Comparison of ENCODE assay signal across 25 cellular contexts in the genomic region with DNA sequence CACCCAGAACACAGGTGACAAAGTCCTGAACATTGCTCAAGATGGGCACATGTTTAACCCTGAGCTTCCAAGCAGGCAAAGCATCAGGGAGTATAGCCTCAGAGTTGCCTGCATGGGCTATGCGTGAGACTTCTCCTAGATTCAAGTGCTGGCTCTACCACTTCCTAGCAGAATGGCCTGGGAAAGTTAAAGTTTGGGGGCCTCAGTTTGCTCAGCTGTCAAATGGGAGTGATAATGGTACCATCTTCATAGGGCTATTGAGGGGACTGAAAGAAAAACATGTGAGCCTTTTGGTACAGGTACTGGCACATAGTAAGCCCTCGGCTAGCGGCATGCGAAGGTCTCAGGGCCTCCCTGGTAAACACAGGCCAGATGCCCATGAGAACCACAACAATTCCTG. TPM values are rescaled to one million over a fixed set of nuclear protein-coding genes. Genes with fewer than 3 reads are reported as not detected.
A peak's percentile ranks its signal among the peaks of the same experiment; 100 is the strongest.
DNase-seq lines count a peak whose midpoint lies in the region; ATAC-seq, FAIRE-seq and TF ChIP-seq lines count a peak whose summit lies in the region.
"Had no signal": no experiment of that assay in that cellular context is flagged by ENCODE, and none has a peak within 500 bp of the region (broad histone marks: within the 10 kb centered on the region; RNA-seq: fewer than 3 reads in every experiment).

No MANE protein-coding gene starts in this region.

- H4K20me1 ChIP-seq in HepG2 (ENCODE audit: insufficient read depth, low read length): no peaks in the 10 kb centered on the region
- H4K20me1 ChIP-seq: BLaER1 treated with 17β-estradiol and CSF1 and Interleukin-3, amounts not matched to agents 10 nM and 100 nM had no signal

- H3K27ac ChIP-seq in HepG2 (ENCODE audit: extremely low read length, insufficient read depth, low read length) (no peak overlapping the region), right lobe of liver (no peak overlapping the region), endodermal cell (ENCODE audit: low read depth, low read length) (no peak overlapping the region), small intestine (ENCODE audit: low read depth in 1 of 2, low read length in 1 of 2) (no peak overlapping the region)
- H3K27ac ChIP-seq: 22Rv1; A549; BLaER1 treated with 17β-estradiol and CSF1 and Interleukin-3, amounts not matched to agents 10 nM and 100 nM; C4-2B had no signal

- H3K9me3 ChIP-seq in HepG2 (ENCODE audit: low read length) (peaks cover 7% of the 10 kb centered on the region), right lobe of liver (no peaks in the 10 kb centered on the region), endodermal cell (ENCODE audit: control insufficient read depth, low read length) (peaks cover 8% of the 10 kb centered on the region), small intestine (ENCODE audit: control insufficient read depth, low read depth) (no peaks in the 10 kb centered on the region)
- H3K9me3 ChIP-seq: Caco-2 had no signal

- TF ChIP-seq EP300 in HepG2 (IDR thresholded peaks at IDR 0.05; ENCODE audit: low read depth in 2 of 2, low read length in 2 of 2) (no peak), HepG2 (CRISPR knock-in tag; IDR thresholded peaks at IDR 0.05; ENCODE audit: borderline replicate concordance) (no peak)

- intact Hi-C loops in HepG2 (cut with micrococcal nuclease; ENCODE audit: unreplicated experiment) (no loop called here), right lobe of liver (cut with DNase I) (no loop called here)

- DNase-seq in activated CD8-positive, alpha-beta memory T cell treated with anti-CD3 and anti-CD28 coated beads for 24 hours: peak; percentile 19
- DNase-seq in activated CD8-positive, alpha-beta memory T cell treated with anti-CD3 and anti-CD28 coated beads, Interleukin-2, amount 50 U/mL, for 4 hours: no peak
- DNase-seq in HepG2 (ENCODE audit: low spot score) (no peak), right lobe of liver (no peak), endodermal cell (peak; percentile 13), small intestine (no peak), NCI-H1436 (lab: John Stamatoyannopoulos, UW) (no peak)
- DNase-seq: AML-193; Caco-2; Calu3; CD4-positive, alpha-beta T cell; DMS79 treated with DMSO at 0.1 percent for 48 hours; GF-D8 had no signal

- no peaks in the 10 kb centered on the region for H3K79me2 ChIP-seq in HepG2 (ENCODE audit: insufficient read depth, low read length)

- in situ Hi-C loops in HepG2 (cut with HindIII; ENCODE audit: extremely low pct_ligation_motif_present, low pct_unique_long_range_greater_than_20kb): no loop called here

- H3K4me1 ChIP-seq in HepG2 (ENCODE audit: insufficient read depth, low read length): peaks cover 7% of the 10 kb centered on the region
- peaks cover 0 to 4% (median 0%) of the 10 kb centered on the region in 4 donors for H3K4me1 ChIP-seq in right lobe of liver
- H3K4me1 ChIP-seq in endodermal cell (ENCODE audit: control insufficient read depth, insufficient read depth, low read length): no peaks in the 10 kb centered on the region
- H3K4me1 ChIP-seq in small intestine (ENCODE audit: control insufficient read depth in 2 of 2, insufficient read depth in 1 of 2, low read depth in 1 of 2, low read length in 1 of 2): peaks cover 0 to 2% of the 10 kb centered on the region in 2 donors
- H3K4me1 ChIP-seq: A549, Caco-2 had no signal

- no peak overlapping the region for H3K4me3 Mint-ChIP-seq in endodermal cell
- H3K4me3 Mint-ChIP-seq: B cell; CD4-positive, alpha-beta T cell; CD8-positive, alpha-beta T cell had no signal

- TF ChIP-seq POLR2A in HepG2 (IDR thresholded peaks at IDR 0.05; ENCODE audit: insufficient read depth in 1 of 2, low read depth in 2 of 2, low read length in 2 of 2) (no peak), right lobe of liver (IDR thresholded peaks at IDR 0.05) (no peak)

- H3K27me3 Mint-ChIP-seq in endodermal cell (ENCODE audit: insufficient read depth): peaks cover 63% of the 10 kb centered on the region

- TF ChIP-seq CTCF in HepG2 (CRISPR knock-in tag; IDR thresholded peaks at IDR 0.05): no peak
- TF ChIP-seq CTCF in right lobe of liver (IDR thresholded peaks at IDR 0.05): no peak
- no peak for TF ChIP-seq CTCF in endodermal cell (conservative IDR thresholded peaks at IDR 0.05)

- peaks cover 3% of the 10 kb centered on the region for H3K4me1 Mint-ChIP-seq in endodermal cell

- BruUV-seq in HepG2 (replicated peaks; lab: Mats Ljungman, UMichigan): no TSS peak

- peaks cover 3 to 35% of the 10 kb centered on the region in 2 experiments; a peak in 3 of 5 replicates for H3K27me3 ChIP-seq in HepG2 (ENCODE audit: control insufficient read depth in 1 of 2, insufficient read depth in 2 of 2, low read length in 2 of 2)
- peaks cover 0 to 13% of the 10 kb centered on the region in 2 donors for H3K27me3 ChIP-seq in right lobe of liver
- peaks cover 52% of the 10 kb centered on the region for H3K27me3 ChIP-seq in endodermal cell (ENCODE audit: control insufficient read depth, insufficient read depth, low read length, poor library complexity, severe bottlenecking)
- peaks cover 0 to 8% of the 10 kb centered on the region in 2 donors for H3K27me3 ChIP-seq in small intestine (ENCODE audit: control insufficient read depth in 2 of 2, insufficient read depth in 2 of 2, low read length in 2 of 2)

- no peak overlapping the region for H3K4me2 ChIP-seq in HepG2 (ENCODE audit: low read depth, low read length)
- H3K4me2 ChIP-seq: A549; BLaER1 treated with 17β-estradiol and CSF1 and Interleukin-3, amounts not matched to agents 10 nM and 100 nM had no signal

- H3K9ac ChIP-seq in HepG2 (ENCODE audit: insufficient read depth, low read depth, low read length) (no peak overlapping the region), endodermal cell (ENCODE audit: extremely low read depth, low read length, poor library complexity, severe bottlenecking) (no peak overlapping the region)
- H3K9ac ChIP-seq: BLaER1 treated with 17β-estradiol and CSF1 and Interleukin-3, amounts not matched to agents 10 nM and 100 nM had no signal

- ATAC-seq in HepG2: no peak
- no peak for ATAC-seq in right lobe of liver
- ATAC-seq: A549; CD8-positive, alpha-beta T cell had no signal

- CTCF ChIA-PET in HepG2 (lab: Yijun Ruan, JAX; ENCODE audit: low intra/inter-chr PET ratio, low total read pairs): no interaction called here

- H3K4me3 ChIP-seq in HepG2 (replicated peaks in 1 of 3; ENCODE audit: insufficient read depth in 1 of 3, low read depth in 2 of 3, low read length in 3 of 3) (no peak overlapping the region), right lobe of liver (no peak overlapping the region), endodermal cell (ENCODE audit: low read length) (no peak overlapping the region), small intestine (ENCODE audit: low read depth in 1 of 2, low read length in 2 of 2) (no peak overlapping the region)
- H3K4me3 ChIP-seq: A549; BLaER1 treated with 17β-estradiol and CSF1 and Interleukin-3, amounts not matched to agents 10 nM and 100 nM had no signal

- no peak for TF ChIP-seq RAD21 in HepG2 (CRISPR knock-in tag; IDR thresholded peaks at IDR 0.05)

- no peaks in the 10 kb centered on the region for H3K36me3 Mint-ChIP-seq in endodermal cell (ENCODE audit: low read depth)
- H3K36me3 Mint-ChIP-seq: CD8-positive, alpha-beta T cell had no signal

- H2AFZ ChIP-seq in HepG2 (ENCODE audit: low read length): no peak overlapping the region

- H3K27ac Mint-ChIP-seq in endodermal cell: no peak overlapping the region
- H3K27ac Mint-ChIP-seq: B cell; CD4-positive, alpha-beta T cell; CD8-positive, alpha-beta T cell had no signal

- peaks cover 10% of the 10 kb centered on the region for H3K9me3 Mint-ChIP-seq in endodermal cell

- no peaks in the 10 kb centered on the region for H3K36me3 ChIP-seq in HepG2 (replicated peaks in 1 of 2; ENCODE audit: control insufficient read depth in 1 of 2, insufficient read depth in 2 of 2, low read length in 2 of 2)
- no peaks in the 10 kb centered on the region for H3K36me3 ChIP-seq in right lobe of liver
- H3K36me3 ChIP-seq in endodermal cell (ENCODE audit: control insufficient read depth, insufficient read depth, low read length): no peaks in the 10 kb centered on the region
- no peaks in the 10 kb centered on the region for H3K36me3 ChIP-seq in small intestine (ENCODE audit: control insufficient read depth in 2 of 2, insufficient read depth in 2 of 2, low read length in 2 of 2)

- POLR2A ChIA-PET in HepG2 (lab: Yijun Ruan, JAX): no interaction called here

- FAIRE-seq in HepG2 (lab: Jason Lieb, UNC) (no peak), small intestine (lab: Jason Lieb, UNC) (no peak)
- FAIRE-seq: A549, D721Med, G401.6, GM12891, GM19239 had no signal

- 29% methylated on average over 4 of the region's 4 CpGs for WGBS in HepG2 (ENCODE audit: low lambda C conversion rate)
- 40% methylated on average over 1 of the region's 4 CpGs for WGBS in right lobe of liver (ENCODE audit: insufficient coverage, low coverage, low lambda C conversion rate, missing lambda C conversion rate)
- 92 to 93% methylated on average over 3 to 4 of the region's 4 CpGs for WGBS in endodermal cell (ENCODE audit: insufficient coverage in 1 of 2, insufficient read length in 1 of 2), 2 experiments
- WGBS in small intestine, 3 donors: 89 to 94% (median 93%) methylated on average over 4 of the region's 4 CpGs

RNA-seq across cellular contexts. Expression of a gene that starts 28.0 kb away (rescaled TPM):
- total RNA-seq in HepG2 (2016; rRNA removed; fragmentation: Illumina TruSeq; extraction: Trizol): 41.3 and 42.9 TPM in 2 replicates
- 15.1 and 27.5 TPM in 2 replicates for total RNA-seq in HepG2 (2016; cell fraction: cytosol; rRNA removed; fragmentation: Illumina TruSeq; extraction: Trizol; ENCODE audit: low read depth)
- 40.6 and 42.9 TPM in 2 replicates for total RNA-seq in HepG2 (2016; cell fraction: insoluble cytoplasmic fraction; rRNA removed; fragmentation: Illumina TruSeq; extraction: Trizol)
- total RNA-seq in HepG2 (2016; cell fraction: membrane; rRNA removed; fragmentation: Illumina TruSeq; extraction: Trizol): 42.0 and 47.5 TPM in 2 replicates
- total RNA-seq in HepG2 (2016; cell fraction: nucleus; rRNA removed; fragmentation: Illumina TruSeq; extraction: Trizol): 23.9 and 25.7 TPM in 2 replicates
- 20.1 and 22.2 TPM in 2 replicates for polyA plus RNA-seq in HepG2 (2011; rRNA removed)
- polyA plus RNA-seq in HepG2 (2011; cell fraction: cytosol; rRNA removed): 29.6 and 31.2 TPM in 2 replicates
- polyA plus RNA-seq in HepG2 (2011; cell fraction: nucleus; rRNA removed): 12.6 and 15.2 TPM in 2 replicates
- polyA plus RNA-seq in HepG2 (2012): 17.0 and 17.5 TPM in 2 replicates
- 24.1 and 40.1 TPM in 2 replicates for polyA plus RNA-seq in HepG2 (2016; cell fraction: cytosol; fragmentation: Illumina TruSeq; extraction: Trizol; ENCODE audit: low read depth)
- polyA plus RNA-seq in HepG2 (2016; cell fraction: insoluble cytoplasmic fraction; fragmentation: Illumina TruSeq; extraction: Trizol; ENCODE audit: low read depth): 40.1 and 44.7 TPM in 2 replicates
- 35.5 and 47.5 TPM in 2 replicates for polyA plus RNA-seq in HepG2 (2016; cell fraction: membrane; fragmentation: Illumina TruSeq; extraction: Trizol; ENCODE audit: low read depth)
- 41.8 TPM in 2 replicates for polyA plus RNA-seq in HepG2 (2016; cell fraction: nucleus; fragmentation: Illumina TruSeq; extraction: Trizol; ENCODE audit: insufficient read depth, low read depth)
- polyA minus RNA-seq in HepG2 (2011; rRNA and poly(A)+ RNA removed; ENCODE audit: low replicate concordance): 24.8 and 45.0 TPM in 2 replicates
- polyA minus RNA-seq in HepG2 (2011; cell fraction: cytosol; rRNA and poly(A)+ RNA removed): 8.2 and 10.0 TPM in 2 replicates
- 12.9 and 17.4 TPM in 2 replicates for polyA minus RNA-seq in HepG2 (2011; cell fraction: nucleus; rRNA and poly(A)+ RNA removed)
- 10 to 100 TPM; 30.5 to 45.7 (median 32.2) TPM for total RNA-seq in right lobe of liver
- 10 to 100 TPM; 43.0 to 47.6 TPM for total RNA-seq in endodermal cell
- polyA plus RNA-seq in endodermal cell (2013, experiment 1 of 2): 29.8 TPM
- polyA plus RNA-seq in endodermal cell (2013, experiment 2 of 2): 31.3 TPM
- polyA plus RNA-seq in small intestine: 10 to 100 TPM; 26.6 to 53.2 (median 40.0) TPM

RNA-seq across cellular contexts. Expression of a gene that starts 41.9 kb away (rescaled TPM):
- total RNA-seq in HepG2 (2016; rRNA removed; fragmentation: Illumina TruSeq; extraction: Trizol) (0.04 and 0.06 TPM in 2 replicates), right lobe of liver (under 1 TPM in 2 of 6 experiments, not detected in 4; 0.07 to 0.13 TPM), endodermal cell (1 to 10 TPM; 4.4 to 4.6 TPM)
- total RNA-seq in HepG2 (2016; cell fraction: cytosol; rRNA removed; fragmentation: Illumina TruSeq; extraction: Trizol; ENCODE audit: low read depth): not detected in 2 replicates
- 0.04 TPM in 1 of 2 replicates, not detected in the other for total RNA-seq in HepG2 (2016; cell fraction: insoluble cytoplasmic fraction; rRNA removed; fragmentation: Illumina TruSeq; extraction: Trizol)
- 0.03 and 0.07 TPM in 2 replicates for total RNA-seq in HepG2 (2016; cell fraction: membrane; rRNA removed; fragmentation: Illumina TruSeq; extraction: Trizol)
- total RNA-seq in HepG2 (2016; cell fraction: nucleus; rRNA removed; fragmentation: Illumina TruSeq; extraction: Trizol): not detected in 2 replicates
- polyA plus RNA-seq in HepG2 (2011; rRNA removed) (0.03 and 0.12 TPM in 2 replicates), small intestine (under 1 TPM in 2 of 3 donors, not detected in 1; 0.27 to 0.39 TPM)
- polyA plus RNA-seq in HepG2 (2011; cell fraction: cytosol; rRNA removed): 0.03 TPM in 2 replicates
- 0.11 and 0.14 TPM in 2 replicates for polyA plus RNA-seq in HepG2 (2011; cell fraction: nucleus; rRNA removed)
- polyA plus RNA-seq in HepG2 (2012): 0.04 TPM in 1 of 2 replicates, not detected in the other
- polyA plus RNA-seq in HepG2 (2016; cell fraction: cytosol; fragmentation: Illumina TruSeq; extraction: Trizol; ENCODE audit: low read depth): 0.28 TPM in 1 of 2 replicates, not detected in the other
- 0.05 and 0.10 TPM in 2 replicates for polyA plus RNA-seq in HepG2 (2016; cell fraction: insoluble cytoplasmic fraction; fragmentation: Illumina TruSeq; extraction: Trizol; ENCODE audit: low read depth)
- polyA plus RNA-seq in HepG2 (2016; cell fraction: membrane; fragmentation: Illumina TruSeq; extraction: Trizol; ENCODE audit: low read depth): 0.07 TPM in 1 of 2 replicates, not detected in the other
- 0.95 TPM in 1 of 2 replicates, not detected in the other for polyA plus RNA-seq in HepG2 (2016; cell fraction: nucleus; fragmentation: Illumina TruSeq; extraction: Trizol; ENCODE audit: insufficient read depth, low read depth)
- polyA minus RNA-seq in HepG2 (2011; rRNA and poly(A)+ RNA removed; ENCODE audit: low replicate concordance): 0.30 TPM in 1 of 2 replicates, not detected in the other
- not detected in 2 replicates for polyA minus RNA-seq in HepG2 (2011; cell fraction: cytosol; rRNA and poly(A)+ RNA removed)
- polyA minus RNA-seq in HepG2 (2011; cell fraction: nucleus; rRNA and poly(A)+ RNA removed): 0.12 TPM in 1 of 2 replicates, not detected in the other
- 1.7 TPM for polyA plus RNA-seq in endodermal cell (2013, experiment 1 of 2)
- 1.2 TPM for polyA plus RNA-seq in endodermal cell (2013, experiment 2 of 2)
- total RNA-seq: A172 had no signal
- polyA plus RNA-seq: BJ had no signal

Comparison
In these comparisons a context has a peak if more than half of its experiments do, and no peak if none do; other contexts are left out.
1. DNase-seq: peak in activated CD8-positive, alpha-beta memory T cell treated with anti-CD3 and anti-CD28 coated beads for 24 hours (single experiment) and endodermal cell (single experiment); none in activated CD8-positive, alpha-beta memory T cell treated with anti-CD3 and anti-CD28 coated beads, Interleukin-2, amount 50 U/mL, for 4 hours (single experiment), HepG2 (single experiment), right lobe of liver (0 of 3), small intestine (single experiment) and NCI-H1436 (single experiment).